Comparison of ENCODE assay signal across 21 cellular contexts in genomic region chr2:14143435-14143834, GRCh38.
"Had no signal": no experiment of that assay in that cellular context is flagged by ENCODE, and none has a peak within 500 bp of the region (broad histone marks: within the 10 kb centered on the region; RNA-seq: fewer than 3 reads in every experiment).

No MANE protein-coding gene starts in this region.

- H3K4me2 ChIP-seq: smooth muscle cell had no signal

- H3K9me3 ChIP-seq: pancreas, stomach had no signal

- DNase-seq: activated CD4-positive, alpha-beta T cell treated with anti-CD3 and anti-CD28 coated beads, Interleukin-2, amount 10 ng/mL, durations not matched to agents 7 days and 5 days; activated CD8-positive, alpha-beta T cell treated with anti-CD3 and anti-CD28 coated beads, Interleukin-2, amount 10 ng/mL, durations not matched to agents 7 days and 5 days; activated naive CD4-positive, alpha-beta T cell treated with anti-CD3 and anti-CD28 coated beads for 36 hours; activated naive CD8-positive, alpha-beta T cell treated with anti-CD3 and anti-CD28 coated beads, Interleukin-2, amount 50 U/mL, for 24 hours; activated T-cell treated with anti-CD3 and anti-CD28 coated beads, Interleukin-2, amount 50 U/mL, for 24 hours; aorta; brain microvascular endothelial cell; central memory CD4-positive, alpha-beta T cell; dorsolateral prefrontal cortex; foreskin fibroblast; mesendoderm; naive thymus-derived CD8-positive, alpha-beta T cell; pancreas; stimulated activated CD4-positive, alpha-beta T cell treated with anti-CD3 and anti-CD28 coated beads, Interleukin-4, amount 100 ng/mL, for 1 hour; stomach; trophoblast cell had no signal

- H3K4me1 ChIP-seq: pancreas had no signal

- ATAC-seq: activated CD4-positive, CD25-positive, alpha-beta regulatory T cell treated with anti-CD3 and anti-CD28 coated beads, Interleukin-2, amount 50 U/mL, for 24 hours; activated CD8-positive, alpha-beta T cell treated with anti-CD3 and anti-CD28 coated beads, Interleukin-2, amount 10 ng/mL, durations not matched to agents 7 days and 5 days; activated naive CD8-positive, alpha-beta T cell treated with anti-CD3 and anti-CD28 coated beads, Interleukin-2, amount 50 U/mL, for 24 hours; naive thymus-derived CD8-positive, alpha-beta T cell; pancreas; sciatic nerve had no signal

- FAIRE-seq: colon, pancreas had no signal

- H3K4me3 ChIP-seq: dorsolateral prefrontal cortex, pancreas, smooth muscle cell, stomach had no signal

- H3K27me3 ChIP-seq: brain microvascular endothelial cell, dorsolateral prefrontal cortex, pancreas, stomach had no signal

- H3K36me3 ChIP-seq: brain microvascular endothelial cell, pancreas, stomach had no signal

- H3K27ac ChIP-seq: brain microvascular endothelial cell, dorsolateral prefrontal cortex, epithelial cell of prostate, pancreas, stomach had no signal
